In the genomic region with DNA sequence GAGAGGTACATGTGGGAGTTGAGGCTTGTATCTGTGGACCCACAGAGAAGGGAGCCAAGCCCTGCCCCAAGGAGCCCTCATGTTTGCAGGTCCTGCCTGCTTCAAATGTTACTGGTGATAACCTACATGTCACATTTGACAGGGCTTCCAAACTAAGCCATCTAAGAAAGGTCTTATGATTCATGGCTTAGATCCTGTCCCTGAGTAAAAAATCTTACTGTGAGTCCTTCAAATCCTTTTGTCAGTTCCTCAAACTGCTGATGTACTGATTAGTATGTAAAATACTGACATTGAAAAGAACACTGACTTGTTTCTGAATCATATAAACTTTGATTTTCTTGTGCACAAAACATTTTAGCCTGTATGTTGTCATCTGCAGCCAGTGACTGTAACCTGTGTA, we compare ENCODE assay signal across 2 cellular contexts.
TF ChIP-seq lines count a peak whose summit lies in the region.

No MANE protein-coding gene starts in this region.

TF ChIP-seq in SK-N-SH, 30 proteins besides CTCF, POLR2A, EP300 and RAD21 (continued from another document):
- TF ChIP-seq, protein P1, sequence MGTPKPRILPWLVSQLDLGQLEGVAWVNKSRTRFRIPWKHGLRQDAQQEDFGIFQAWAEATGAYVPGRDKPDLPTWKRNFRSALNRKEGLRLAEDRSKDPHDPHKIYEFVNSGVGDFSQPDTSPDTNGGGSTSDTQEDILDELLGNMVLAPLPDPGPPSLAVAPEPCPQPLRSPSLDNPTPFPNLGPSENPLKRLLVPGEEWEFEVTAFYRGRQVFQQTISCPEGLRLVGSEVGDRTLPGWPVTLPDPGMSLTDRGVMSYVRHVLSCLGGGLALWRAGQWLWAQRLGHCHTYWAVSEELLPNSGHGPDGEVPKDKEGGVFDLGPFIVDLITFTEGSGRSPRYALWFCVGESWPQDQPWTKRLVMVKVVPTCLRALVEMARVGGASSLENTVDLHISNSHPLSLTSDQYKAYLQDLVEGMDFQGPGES (IDR thresholded peaks at IDR 0.05; ENCODE audit: low read depth, low read length) = no peak
- TF ChIP-seq GABPA (IDR thresholded peaks at IDR 0.05; ENCODE audit: low read depth) = no peak
- TF ChIP-seq, protein P2, sequence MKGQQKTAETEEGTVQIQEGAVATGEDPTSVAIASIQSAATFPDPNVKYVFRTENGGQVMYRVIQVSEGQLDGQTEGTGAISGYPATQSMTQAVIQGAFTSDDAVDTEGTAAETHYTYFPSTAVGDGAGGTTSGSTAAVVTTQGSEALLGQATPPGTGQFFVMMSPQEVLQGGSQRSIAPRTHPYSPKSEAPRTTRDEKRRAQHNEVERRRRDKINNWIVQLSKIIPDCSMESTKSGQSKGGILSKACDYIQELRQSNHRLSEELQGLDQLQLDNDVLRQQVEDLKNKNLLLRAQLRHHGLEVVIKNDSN (IDR thresholded peaks at IDR 0.05; ENCODE audit: borderline replicate concordance, low read depth) = no peak
- no peak for TF ChIP-seq NFIC (IDR thresholded peaks at IDR 0.05; ENCODE audit: borderline replicate concordance)

TF ChIP-seq in SK-N-SH treated with all-trans-retinoic acid at 6 μM for 48 hours, 23 proteins besides CTCF, POLR2A, EP300 and RAD21 (continued from another document):
- TF ChIP-seq, protein P3, sequence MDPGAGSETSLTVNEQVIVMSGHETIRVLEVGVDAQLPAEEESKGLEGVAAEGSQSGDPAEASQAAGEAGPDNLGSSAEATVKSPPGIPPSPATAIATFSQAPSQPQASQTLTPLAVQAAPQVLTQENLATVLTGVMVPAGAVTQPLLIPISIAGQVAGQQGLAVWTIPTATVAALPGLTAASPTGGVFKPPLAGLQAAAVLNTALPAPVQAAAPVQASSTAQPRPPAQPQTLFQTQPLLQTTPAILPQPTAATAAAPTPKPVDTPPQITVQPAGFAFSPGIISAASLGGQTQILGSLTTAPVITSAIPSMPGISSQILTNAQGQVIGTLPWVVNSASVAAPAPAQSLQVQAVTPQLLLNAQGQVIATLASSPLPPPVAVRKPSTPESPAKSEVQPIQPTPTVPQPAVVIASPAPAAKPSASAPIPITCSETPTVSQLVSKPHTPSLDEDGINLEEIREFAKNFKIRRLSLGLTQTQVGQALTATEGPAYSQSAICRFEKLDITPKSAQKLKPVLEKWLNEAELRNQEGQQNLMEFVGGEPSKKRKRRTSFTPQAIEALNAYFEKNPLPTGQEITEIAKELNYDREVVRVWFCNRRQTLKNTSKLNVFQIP (CRISPR knock-in tag; IDR thresholded peaks at IDR 0.05; ENCODE audit: borderline replicate concordance, low read depth) = no peak
- TF ChIP-seq ZNF8 (CRISPR knock-in tag; IDR thresholded peaks at IDR 0.05) (no peak), OSR1 (CRISPR knock-in tag; IDR thresholded peaks at IDR 0.05) (no peak), SNAI2 (CRISPR knock-in tag; IDR thresholded peaks at IDR 0.05) (no peak), TCF4 (CRISPR knock-in tag; IDR thresholded peaks at IDR 0.05; ENCODE audit: borderline replicate concordance) (no peak), ISL1 (CRISPR knock-in tag; IDR thresholded peaks at IDR 0.05) (no peak), ARNTL (CRISPR knock-in tag; IDR thresholded peaks at IDR 0.05; ENCODE audit: borderline replicate concordance, low read depth) (no peak), CSDC2 (CRISPR knock-in tag; IDR thresholded peaks at IDR 0.05) (no peak), ZNF565 (CRISPR knock-in tag; conservative IDR thresholded peaks at IDR 0.05; ENCODE audit: low read depth) (no peak), TOX (CRISPR knock-in tag; IDR thresholded peaks at IDR 0.05; ENCODE audit: borderline replicate concordance) (no peak)
- TF ChIP-seq, protein P4, sequence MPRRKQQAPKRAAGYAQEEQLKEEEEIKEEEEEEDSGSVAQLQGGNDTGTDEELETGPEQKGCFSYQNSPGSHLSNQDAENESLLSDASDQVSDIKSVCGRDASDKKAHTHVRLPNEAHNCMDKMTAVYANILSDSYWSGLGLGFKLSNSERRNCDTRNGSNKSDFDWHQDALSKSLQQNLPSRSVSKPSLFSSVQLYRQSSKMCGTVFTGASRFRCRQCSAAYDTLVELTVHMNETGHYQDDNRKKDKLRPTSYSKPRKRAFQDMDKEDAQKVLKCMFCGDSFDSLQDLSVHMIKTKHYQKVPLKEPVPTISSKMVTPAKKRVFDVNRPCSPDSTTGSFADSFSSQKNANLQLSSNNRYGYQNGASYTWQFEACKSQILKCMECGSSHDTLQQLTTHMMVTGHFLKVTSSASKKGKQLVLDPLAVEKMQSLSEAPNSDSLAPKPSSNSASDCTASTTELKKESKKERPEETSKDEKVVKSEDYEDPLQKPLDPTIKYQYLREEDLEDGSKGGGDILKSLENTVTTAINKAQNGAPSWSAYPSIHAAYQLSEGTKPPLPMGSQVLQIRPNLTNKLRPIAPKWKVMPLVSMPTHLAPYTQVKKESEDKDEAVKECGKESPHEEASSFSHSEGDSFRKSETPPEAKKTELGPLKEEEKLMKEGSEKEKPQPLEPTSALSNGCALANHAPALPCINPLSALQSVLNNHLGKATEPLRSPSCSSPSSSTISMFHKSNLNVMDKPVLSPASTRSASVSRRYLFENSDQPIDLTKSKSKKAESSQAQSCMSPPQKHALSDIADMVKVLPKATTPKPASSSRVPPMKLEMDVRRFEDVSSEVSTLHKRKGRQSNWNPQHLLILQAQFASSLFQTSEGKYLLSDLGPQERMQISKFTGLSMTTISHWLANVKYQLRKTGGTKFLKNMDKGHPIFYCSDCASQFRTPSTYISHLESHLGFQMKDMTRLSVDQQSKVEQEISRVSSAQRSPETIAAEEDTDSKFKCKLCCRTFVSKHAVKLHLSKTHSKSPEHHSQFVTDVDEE (CRISPR knock-in tag; IDR thresholded peaks at IDR 0.05) = no peak
- TF ChIP-seq, protein P5, sequence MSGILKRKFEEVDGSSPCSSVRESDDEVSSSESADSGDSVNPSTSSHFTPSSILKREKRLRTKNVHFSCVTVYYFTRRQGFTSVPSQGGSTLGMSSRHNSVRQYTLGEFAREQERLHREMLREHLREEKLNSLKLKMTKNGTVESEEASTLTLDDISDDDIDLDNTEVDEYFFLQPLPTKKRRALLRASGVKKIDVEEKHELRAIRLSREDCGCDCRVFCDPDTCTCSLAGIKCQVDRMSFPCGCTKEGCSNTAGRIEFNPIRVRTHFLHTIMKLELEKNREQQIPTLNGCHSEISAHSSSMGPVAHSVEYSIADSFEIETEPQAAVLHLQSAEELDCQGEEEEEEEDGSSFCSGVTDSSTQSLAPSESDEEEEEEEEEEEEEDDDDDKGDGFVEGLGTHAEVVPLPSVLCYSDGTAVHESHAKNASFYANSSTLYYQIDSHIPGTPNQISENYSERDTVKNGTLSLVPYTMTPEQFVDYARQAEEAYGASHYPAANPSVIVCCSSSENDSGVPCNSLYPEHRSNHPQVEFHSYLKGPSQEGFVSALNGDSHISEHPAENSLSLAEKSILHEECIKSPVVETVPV (CRISPR knock-in tag; IDR thresholded peaks at IDR 0.05) = no peak
- TF ChIP-seq, protein P6, sequence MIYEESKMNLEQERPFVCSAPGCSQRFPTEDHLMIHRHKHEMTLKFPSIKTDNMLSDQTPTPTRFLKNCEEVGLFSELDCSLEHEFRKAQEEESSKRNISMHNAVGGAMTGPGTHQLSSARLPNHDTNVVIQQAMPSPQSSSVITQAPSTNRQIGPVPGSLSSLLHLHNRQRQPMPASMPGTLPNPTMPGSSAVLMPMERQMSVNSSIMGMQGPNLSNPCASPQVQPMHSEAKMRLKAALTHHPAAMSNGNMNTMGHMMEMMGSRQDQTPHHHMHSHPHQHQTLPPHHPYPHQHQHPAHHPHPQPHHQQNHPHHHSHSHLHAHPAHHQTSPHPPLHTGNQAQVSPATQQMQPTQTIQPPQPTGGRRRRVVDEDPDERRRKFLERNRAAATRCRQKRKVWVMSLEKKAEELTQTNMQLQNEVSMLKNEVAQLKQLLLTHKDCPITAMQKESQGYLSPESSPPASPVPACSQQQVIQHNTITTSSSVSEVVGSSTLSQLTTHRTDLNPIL (CRISPR knock-in tag; IDR thresholded peaks at IDR 0.05; ENCODE audit: low read depth) = no peak
